ENCODE assay signal across 12 cellular contexts in genomic region chr7:64180989-64181388, GRCh38. TPM values are rescaled to one million over a fixed set of nuclear protein-coding genes. Genes with fewer than 3 reads are reported as not detected.
A peak's percentile ranks its signal among the peaks of the same experiment; 100 is the strongest.
DNase-seq lines count a peak whose midpoint lies in the region; ATAC-seq, FAIRE-seq and TF ChIP-seq lines count a peak whose summit lies in the region.
"Had no signal": no experiment of that assay in that cellular context is flagged by ENCODE, and none has a peak within 500 bp of the region (broad histone marks: within the 10 kb centered on the region; RNA-seq: fewer than 3 reads in every experiment).

No MANE protein-coding gene starts in this region.

- no peak for FAIRE-seq in K562 (lab: Jason Lieb, UNC)

- peak in 1 of 2 experiments; percentile 41; a peak in 2 of 4 replicates for TF ChIP-seq RAD21 in K562 (CRISPR knock-in tag; conservative IDR thresholded peaks at IDR 0.05 in 1 of 2, IDR thresholded peaks at IDR 0.05 in 1 of 2)

- DNase-seq in CMK (ENCODE audit: low read depth): peak; percentile 7
- peak; percentile 5 for DNase-seq in M059J (ENCODE audit: low read depth)
- peak in 2 of 4 experiments; percentile 18 to 21 for DNase-seq in K562 (ENCODE audit: extremely low read depth in 1 of 4, low spot score in 3 of 4)
- DNase-seq in omental fat pad (ENCODE audit: low spot score): no peak
- DNase-seq in AG20443 (ENCODE audit: low spot score): no peak
- DNase-seq in HPDE6-E6E7 (ENCODE audit: extremely low spot score): no peak
- DNase-seq in NCI-H187 (lab: John Stamatoyannopoulos, UW): no peak
- DNase-seq: activated naive CD8-positive, alpha-beta T cell treated with anti-CD3 and anti-CD28 coated beads, Interleukin-2, amount 50 U/mL, for 24 hours; naive B cell; NCI-H2029 had no signal

- no TSS peak for BruUV-seq in K562 (replicated peaks; lab: Mats Ljungman, UMichigan)

- TF ChIP-seq CTCF in 22Rv1 (IDR thresholded peaks at IDR 0.05) (peak; percentile 79), K562 (IDR thresholded peaks at IDR 0.05 in 2 of 3, conservative IDR thresholded peaks at IDR 0.05 in 1 of 3; ENCODE audit: insufficient read depth in 2 of 3, low read depth in 1 of 3, low read length in 3 of 3) (peak in 2 of 3 experiments; percentile 46 to 48; a peak in 4 of 6 replicates), omental fat pad (IDR thresholded peaks at IDR 0.05) (no peak)

- H3K27me3 ChIP-seq in K562 (ENCODE audit: control insufficient read depth in 2 of 2, insufficient read depth in 2 of 2, low read length in 2 of 2): no peaks in the 10 kb centered on the region

- H3K9me1 ChIP-seq in K562 (ENCODE audit: control insufficient read depth, insufficient read depth, low read length): no peaks in the 10 kb centered on the region

- no peak overlapping the region for H2AFZ ChIP-seq in K562 (ENCODE audit: low read depth, low read length)

- no peaks in the 10 kb centered on the region for H3K79me2 ChIP-seq in K562 (ENCODE audit: control insufficient read depth, insufficient read depth, low read length)

- CTCF ChIA-PET in K562 (lab: Yijun Ruan, JAX; ENCODE audit: low intra/inter-chr PET ratio): no interaction called here

- H3K9ac ChIP-seq in K562 (ENCODE audit: insufficient read depth in 1 of 2, low read depth in 2 of 2, low read length in 2 of 2): no peak overlapping the region

- intact Hi-C loops in K562 (cut with micrococcal nuclease): loop anchor here (1.0 kb wide), 1 partner anchor 438 kb away; no protein-coding TSS in a partner anchor

- WGBS in K562 (ENCODE audit: insufficient coverage, low coverage, missing lambda C conversion rate): 1% methylated on average over 4 of the region's 4 CpGs

- POLR2A ChIA-PET in K562 (lab: Yijun Ruan, JAX): no interaction called here

- H3K4me1 ChIP-seq in K562 (replicated peaks in 1 of 2; ENCODE audit: control insufficient read depth in 2 of 2, insufficient read depth in 2 of 2, low read length in 2 of 2): no peaks in the 10 kb centered on the region; a peak in 1 of 5 replicates

- H3K27ac ChIP-seq in 22Rv1: no peak overlapping the region
- H3K27ac ChIP-seq in K562 (ENCODE audit: extremely low read depth, low read depth, low read length): no peak overlapping the region

- in situ Hi-C loops in K562 (cut with MboI): no loop called here

- H3K4me3 ChIP-seq in K562: no peak overlapping the region

- no peak for TF ChIP-seq EP300 in K562 (IDR thresholded peaks at IDR 0.05; ENCODE audit: low read length)

- TF ChIP-seq POLR2A in K562 (conservative IDR thresholded peaks at IDR 0.05): no peak

- no peaks in the 10 kb centered on the region for H3K9me3 ChIP-seq in K562 (replicated peaks; ENCODE audit: control insufficient read depth, insufficient read depth, low read depth, low read length)

- ATAC-seq in K562: no peak
- ATAC-seq in omental fat pad (ENCODE audit: low FRiP score): no peak
- ATAC-seq: activated naive CD8-positive, alpha-beta T cell treated with anti-CD3 and anti-CD28 coated beads, Interleukin-2, amount 50 U/mL, for 24 hours had no signal

- H3K36me3 ChIP-seq in K562 (ENCODE audit: control insufficient read depth, insufficient read depth, low read length): no peaks in the 10 kb centered on the region

- H4K20me1 ChIP-seq in K562 (replicated peaks; ENCODE audit: control insufficient read depth, insufficient read depth, low read length): no peaks in the 10 kb centered on the region

- no peak overlapping the region for H3K4me2 ChIP-seq in K562 (ENCODE audit: insufficient read depth, low read length)

TF ChIP-seq in K562, 482 proteins besides CTCF, POLR2A, EP300 and RAD21:
- TF ChIP-seq TAF9B (IDR thresholded peaks at IDR 0.05; ENCODE audit: partially characterized antibody) (no peak), ATF3 (IDR thresholded peaks at IDR 0.05) (no peak), ATF3 (CRISPR knock-in tag; conservative IDR thresholded peaks at IDR 0.05) (no peak), SREBF2 (CRISPR knock-in tag; IDR thresholded peaks at IDR 0.05) (no peak), CGGBP1 (CRISPR knock-in tag; IDR thresholded peaks at IDR 0.05) (no peak), ZKSCAN8 (CRISPR knock-in tag; IDR thresholded peaks at IDR 0.05) (no peak), ELF1 (tag; IDR thresholded peaks at IDR 0.05) (no peak), XRCC4 (IDR thresholded peaks at IDR 0.05; ENCODE audit: extremely low read depth, insufficient read depth, insufficient read length) (no peak), RFX5 (IDR thresholded peaks at IDR 0.05; ENCODE audit: low read depth, low read length) (no peak)

RNA-seq across cellular contexts. Expression of gene ZNF735, which starts 26.0 kb away (rescaled TPM):
- total RNA-seq in M059J (2014; rRNA removed; shearing (Covaris generic)): not detected in 2 replicates
- total RNA-seq in K562 (2011; cell fraction: chromatin; rRNA removed; ENCODE audit: low replicate concordance): not detected in 2 replicates
- not detected in 2 replicates for total RNA-seq in K562 (2011; cell fraction: nucleolus; rRNA removed)
- not detected in 2 replicates for total RNA-seq in K562 (2011; cell fraction: nucleoplasm; rRNA removed)
- not detected in 2 replicates for total RNA-seq in K562 (2014; rRNA removed)
- not detected in 2 replicates for total RNA-seq in K562 (2014; rRNA removed; fragmentation: Illumina TruSeq; extraction: Trizol)
- not detected in 2 replicates for total RNA-seq in K562 (2015; rRNA removed; fragmentation: Illumina TruSeq; extraction: Trizol)
- total RNA-seq in K562 (2021): not detected in 2 replicates
- not detected in 2 replicates for polyA plus RNA-seq in K562 (2011; rRNA removed)
- polyA plus RNA-seq in K562 (2011; cell fraction: cytosol; rRNA removed): not detected in 2 replicates
- not detected in 2 replicates for polyA plus RNA-seq in K562 (2011; cell fraction: nucleus; rRNA removed)
- not detected in 2 replicates for polyA plus RNA-seq in K562 (2012)
- polyA plus RNA-seq in K562 (2014; fragmentation: Illumina TruSeq; extraction: Trizol): not detected in 2 replicates
- not detected for polyA plus RNA-seq in K562 (2014; fragmentation: Nextera tagmentation; extraction: Ambion mirVana)
- polyA plus RNA-seq in K562 (2014; rRNA removed): not detected in 2 replicates
- polyA minus RNA-seq in K562 (2011; rRNA and poly(A)+ RNA removed): not detected in 2 replicates
- polyA minus RNA-seq in K562 (2011; cell fraction: cytosol; rRNA and poly(A)+ RNA removed): not detected in 2 replicates
- polyA minus RNA-seq in K562 (2011; cell fraction: nucleus; rRNA and poly(A)+ RNA removed): not detected in 2 replicates
- total RNA-seq in omental fat pad: not detected
- total RNA-seq: skeletal muscle tissue had no signal

RNA-seq across cellular contexts. Expression of gene ZNF679, which starts 47.3 kb away (rescaled TPM):
- total RNA-seq in M059J (2014; rRNA removed; shearing (Covaris generic)): not detected in 2 replicates
- total RNA-seq in K562 (2011; cell fraction: chromatin; rRNA removed; ENCODE audit: low replicate concordance): not detected in 2 replicates
- not detected in 2 replicates for total RNA-seq in K562 (2011; cell fraction: nucleolus; rRNA removed)
- total RNA-seq in K562 (2011; cell fraction: nucleoplasm; rRNA removed): not detected in 2 replicates
- not detected in 2 replicates for total RNA-seq in K562 (2014; rRNA removed)
- not detected in 2 replicates for total RNA-seq in K562 (2014; rRNA removed; fragmentation: Illumina TruSeq; extraction: Trizol)
- total RNA-seq in K562 (2015; rRNA removed; fragmentation: Illumina TruSeq; extraction: Trizol): not detected in 2 replicates
- total RNA-seq in K562 (2021): not detected in 2 replicates
- polyA plus RNA-seq in K562 (2011; rRNA removed): not detected in 2 replicates
- polyA plus RNA-seq in K562 (2011; cell fraction: cytosol; rRNA removed): not detected in 2 replicates
- polyA plus RNA-seq in K562 (2011; cell fraction: nucleus; rRNA removed): not detected in 2 replicates
- polyA plus RNA-seq in K562 (2012): not detected in 2 replicates
- not detected in 2 replicates for polyA plus RNA-seq in K562 (2014; fragmentation: Illumina TruSeq; extraction: Trizol)
- not detected for polyA plus RNA-seq in K562 (2014; fragmentation: Nextera tagmentation; extraction: Ambion mirVana)
- not detected in 2 replicates for polyA plus RNA-seq in K562 (2014; rRNA removed)
- not detected in 2 replicates for polyA minus RNA-seq in K562 (2011; rRNA and poly(A)+ RNA removed)
- polyA minus RNA-seq in K562 (2011; cell fraction: cytosol; rRNA and poly(A)+ RNA removed): not detected in 2 replicates
- not detected in 2 replicates for polyA minus RNA-seq in K562 (2011; cell fraction: nucleus; rRNA and poly(A)+ RNA removed)
- total RNA-seq in omental fat pad: not detected
- total RNA-seq: skeletal muscle tissue had no signal

Comparison
In these comparisons a context has a peak if more than half of its experiments do, and no peak if none do; other contexts are left out.
1. CTCF ChIP-seq: peak in 22Rv1 (single experiment) and K562 (2 of 3); none in omental fat pad (0 of 3).
2. DNase-seq: peak in CMK (single experiment) and M059J (single experiment); none in omental fat pad (single experiment), AG20443 (single experiment), HPDE6-E6E7 (single experiment) and NCI-H187 (0 of 2).